ENCODE assay signal across 1 cellular context in the genomic region with DNA sequence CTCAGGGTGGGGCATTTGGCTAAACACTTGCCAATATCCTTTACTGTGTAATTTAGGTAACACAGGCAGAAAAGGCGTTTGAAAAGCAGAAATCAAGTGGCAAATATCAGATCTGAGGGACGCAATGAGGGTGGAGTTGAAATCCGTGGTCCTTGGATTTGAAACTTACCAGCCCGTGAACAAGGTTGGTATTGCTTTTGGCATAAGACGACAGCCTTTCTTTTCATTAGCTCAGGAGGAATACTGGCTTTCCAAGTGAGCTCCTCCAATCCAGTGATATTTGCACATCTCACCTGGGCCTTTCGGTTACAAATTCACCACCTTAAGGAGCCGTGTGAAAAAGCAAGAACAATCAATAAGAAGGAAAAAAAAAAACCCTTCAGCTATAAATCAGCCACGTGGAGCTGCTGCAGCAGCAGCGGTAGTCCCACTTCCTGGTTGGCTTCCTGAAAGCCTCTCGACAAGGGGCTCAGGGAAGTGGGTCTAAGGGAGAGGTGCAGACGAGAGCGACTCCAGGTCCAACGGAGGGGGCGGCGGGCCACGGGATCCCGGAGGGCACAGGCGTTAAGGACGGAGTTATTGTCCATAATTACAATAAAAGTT.
TF ChIP-seq lines count a peak whose summit lies in the region.

No MANE protein-coding gene starts in this region.

TF ChIP-seq in GM23338, 12 proteins besides CTCF, POLR2A, EP300 and RAD21 (continued from another document):
- TF ChIP-seq REST (IDR thresholded peaks at IDR 0.05; ENCODE audit: unreplicated experiment), result no peak
- TF ChIP-seq POLR2AphosphoS5 (IDR thresholded peaks at IDR 0.05; ENCODE audit: low read depth), result no peak
- TF ChIP-seq NANOG (IDR thresholded peaks at IDR 0.05; ENCODE audit: borderline replicate concordance), result no peak
- TF ChIP-seq ZNF114 (CRISPR knock-in tag; IDR thresholded peaks at IDR 0.05), result no peak
- TF ChIP-seq ZNF331 (CRISPR knock-in tag; IDR thresholded peaks at IDR 0.05; ENCODE audit: low read depth), result no peak
- TF ChIP-seq JUNB (IDR thresholded peaks at IDR 0.05; ENCODE audit: unreplicated experiment), result no peak
- no peak for TF ChIP-seq CREB1 (CRISPR knock-in tag; IDR thresholded peaks at IDR 0.05; ENCODE audit: low read depth)
- TF ChIP-seq, protein P1, sequence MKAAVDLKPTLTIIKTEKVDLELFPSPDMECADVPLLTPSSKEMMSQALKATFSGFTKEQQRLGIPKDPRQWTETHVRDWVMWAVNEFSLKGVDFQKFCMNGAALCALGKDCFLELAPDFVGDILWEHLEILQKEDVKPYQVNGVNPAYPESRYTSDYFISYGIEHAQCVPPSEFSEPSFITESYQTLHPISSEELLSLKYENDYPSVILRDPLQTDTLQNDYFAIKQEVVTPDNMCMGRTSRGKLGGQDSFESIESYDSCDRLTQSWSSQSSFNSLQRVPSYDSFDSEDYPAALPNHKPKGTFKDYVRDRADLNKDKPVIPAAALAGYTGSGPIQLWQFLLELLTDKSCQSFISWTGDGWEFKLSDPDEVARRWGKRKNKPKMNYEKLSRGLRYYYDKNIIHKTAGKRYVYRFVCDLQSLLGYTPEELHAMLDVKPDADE (IDR thresholded peaks at IDR 0.05), result no peak
- TF ChIP-seq EZH2phosphoT487 (IDR thresholded peaks at IDR 0.05; ENCODE audit: unreplicated experiment), result no peak
TF ChIP-seq in GM23338: peak in this region for 0.
